ENCODE assay signal across 6 cellular contexts in the genomic region with DNA sequence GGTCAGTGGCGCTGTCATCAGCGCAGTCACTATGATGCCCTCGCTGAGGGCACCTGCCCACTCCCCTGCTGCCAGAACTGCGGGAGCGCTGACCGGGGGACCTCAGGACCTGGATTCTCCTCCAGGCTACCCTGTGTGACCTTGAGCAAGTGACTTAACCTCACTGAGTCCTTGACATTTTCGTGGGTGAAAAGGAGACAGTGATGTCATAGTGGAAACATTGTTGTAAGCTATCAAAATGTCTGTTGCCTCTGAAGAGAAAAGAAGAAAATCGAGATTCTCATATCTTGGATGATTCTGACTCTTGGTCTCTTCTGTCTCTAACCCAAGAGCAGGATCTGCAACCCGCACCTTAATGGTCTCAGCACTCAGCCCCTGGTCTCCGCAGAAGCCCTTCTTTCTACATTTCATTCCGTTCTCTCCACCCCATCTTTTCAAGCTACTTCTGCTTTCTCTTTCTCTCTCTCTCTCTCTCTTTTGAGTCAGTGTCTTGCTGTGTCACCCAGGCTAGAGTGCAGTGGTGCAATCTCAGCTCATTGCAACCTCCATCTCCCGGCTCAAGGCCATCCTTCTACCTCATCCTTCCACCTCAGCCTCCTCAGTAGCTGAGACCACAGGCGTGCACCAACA. TPM values are rescaled to one million over a fixed set of nuclear protein-coding genes. Genes with fewer than 3 reads are reported as not detected.
DNase-seq lines count a peak whose midpoint lies in the region; ATAC-seq and TF ChIP-seq lines count a peak whose summit lies in the region.

No MANE protein-coding gene starts in this region.

- peaks cover 3% of the 10 kb centered on the region for H3K27me3 Mint-ChIP-seq in T-helper 1 cell treated with Interleukin-12 subunit alpha and Interleukin-12 subunit beta and Interleukin-4 antibody, amounts not matched to agents 30 μg/mL and 1 μg/mL, for 36 hours (ENCODE audit: low read depth)

- peaks cover 35% of the 10 kb centered on the region for H3K36me3 Mint-ChIP-seq in T-helper 1 cell treated with Interleukin-12 subunit alpha and Interleukin-12 subunit beta and Interleukin-4 antibody, amounts not matched to agents 30 μg/mL and 1 μg/mL, for 36 hours (ENCODE audit: low read depth)

- H3K27me3 ChIP-seq in BE2C (peaks cover 48% of the 10 kb centered on the region), foreskin keratinocyte (peaks cover 6% of the 10 kb centered on the region)

- peak overlapping the region; percentile 83 for H3K4me3 Mint-ChIP-seq in T-helper 1 cell treated with Interleukin-12 subunit alpha and Interleukin-12 subunit beta and Interleukin-4 antibody, amounts not matched to agents 30 μg/mL and 1 μg/mL, for 36 hours

- H3K27ac ChIP-seq in HEK293 (ENCODE audit: extremely low read depth, low read depth, low read length) (no peak overlapping the region), foreskin keratinocyte (no peak overlapping the region)

- H3K9me3 ChIP-seq in BE2C (no peaks in the 10 kb centered on the region), HEK293 (ENCODE audit: control insufficient read depth, insufficient read depth, low read depth, low read length) (no peaks in the 10 kb centered on the region)

- H3K4me3 ChIP-seq in BE2C (ENCODE audit: low read depth, low read length) (peak overlapping the region; percentile 60), HEK293 (ENCODE audit: low read depth, low read length) (peak overlapping the region; percentile 55), fibroblast of villous mesenchyme (ENCODE audit: low read depth, low read length) (peak overlapping the region; percentile 57)

- CTCF ChIA-PET in HEK293 (lab: Yijun Ruan, JAX), result interaction anchor here (0.5 to 3.6 kb wide), 8 partner anchors 13 to 133 kb away, joined by 3 to 22 read pairs (median 4); no protein-coding TSS in a partner anchor

- peak overlapping the region; percentile 95 for H3K27ac Mint-ChIP-seq in T-helper 1 cell treated with Interleukin-12 subunit alpha and Interleukin-12 subunit beta and Interleukin-4 antibody, amounts not matched to agents 30 μg/mL and 1 μg/mL, for 36 hours

- H3K36me3 ChIP-seq in BE2C, result no peaks in the 10 kb centered on the region
- peaks cover 0 to 4% of the 10 kb centered on the region in 2 experiments; a peak in 1 of 3 replicates for H3K36me3 ChIP-seq in HEK293 (ENCODE audit: control insufficient read depth in 2 of 2, insufficient read depth in 1 of 2, low read length in 2 of 2)

- H3K4me1 Mint-ChIP-seq in T-helper 1 cell treated with Interleukin-12 subunit alpha and Interleukin-12 subunit beta and Interleukin-4 antibody, amounts not matched to agents 30 μg/mL and 1 μg/mL, for 36 hours (ENCODE audit: low read depth), result peaks cover 35% of the 10 kb centered on the region

- POLR2A ChIA-PET in HEK293 (lab: Yijun Ruan, JAX), result interaction anchor here (1.1 to 3.2 kb wide), 4 partner anchors 10 to 37 kb away, joined by 3 to 17 read pairs (median 4); partner anchors contain the start of genes GLB1L and STK16

- no peaks in the 10 kb centered on the region for H3K9me3 Mint-ChIP-seq in T-helper 1 cell treated with Interleukin-12 subunit alpha and Interleukin-12 subunit beta and Interleukin-4 antibody, amounts not matched to agents 30 μg/mL and 1 μg/mL, for 36 hours

- ATAC-seq in foreskin keratinocyte, result no peak

- H3K4me1 ChIP-seq in BE2C (peaks cover 6% of the 10 kb centered on the region), HEK293 (ENCODE audit: control insufficient read depth, insufficient read depth, low read length) (no peaks in the 10 kb centered on the region), foreskin keratinocyte (peaks cover 16% of the 10 kb centered on the region)

- no peak for TF ChIP-seq CTCF in BE2C (IDR thresholded peaks at IDR 0.05; ENCODE audit: low read depth, low read length)
- no peak for TF ChIP-seq CTCF in HEK293 (tag by site-specific recombination; IDR thresholded peaks at IDR 0.05)
- no peak for TF ChIP-seq CTCF in fibroblast of villous mesenchyme (IDR thresholded peaks at IDR 0.05; ENCODE audit: insufficient read depth, low read depth, low read length)
- TF ChIP-seq CTCF in foreskin keratinocyte (conservative IDR thresholded peaks at IDR 0.05), result no peak

- DNase-seq in BE2C, result no peak
- no peak for DNase-seq in fibroblast of villous mesenchyme (ENCODE audit: low read depth)
- DNase-seq in stimulated activated naive CD4-positive, alpha-beta T cell treated with Interleukin-2 at 50 U/mL for 16 hours (lab: John Stamatoyannopoulos, UW), result peak; percentile 26
- DNase-seq in foreskin keratinocyte, result no peak

TF ChIP-seq in HEK293, 187 proteins besides CTCF, POLR2A, EP300 and RAD21 (continues in another document):
- TF ChIP-seq PRDM10 (tag by site-specific recombination; IDR thresholded peaks at IDR 0.05) (peak; percentile 39; the same call in 1 of the 2 replicates), ZNF202 (tag by site-specific recombination; IDR thresholded peaks at IDR 0.05; ENCODE audit: borderline replicate concordance) (no peak), ATF2 (tag by site-specific recombination; IDR thresholded peaks at IDR 0.05; ENCODE audit: low read depth) (peak; percentile 40; the same call in 1 of the 2 replicates), ZBTB21 (tag by site-specific recombination; IDR thresholded peaks at IDR 0.05) (0 out of 2 replicates have a peak, but pooled peaks have one; percentile 29), HOXA7 (CRISPR knock-in tag; IDR thresholded peaks at IDR 0.05; ENCODE audit: borderline replicate concordance) (no peak), ZBTB17 (tag by site-specific recombination; IDR thresholded peaks at IDR 0.05) (peak; percentile 43; the same call in 1 of the 2 replicates)

RNA-seq across cellular contexts. Expression of gene TUBA4A, which starts 1.0 kb away (rescaled TPM):
- polyA plus RNA-seq in BE2C (2012; ENCODE audit: insufficient read depth, insufficient read length, low read depth), result 24.7 TPM
- 6.1 and 27.6 TPM in 2 replicates for total RNA-seq in fibroblast of villous mesenchyme
- 271 and 318 TPM in 2 replicates for total RNA-seq in foreskin keratinocyte
- polyA plus RNA-seq in foreskin keratinocyte, result 451 and 562 TPM in 2 replicates

RNA-seq across cellular contexts. Expression of gene TUBA4B, which starts 1.7 kb away (rescaled TPM):
- 0.37 TPM for polyA plus RNA-seq in BE2C (2012; ENCODE audit: insufficient read depth, insufficient read length, low read depth)
- total RNA-seq in fibroblast of villous mesenchyme (not detected in 2 replicates), foreskin keratinocyte (not detected in 2 replicates)
- 0.07 TPM in 1 of 2 replicates, not detected in the other for polyA plus RNA-seq in foreskin keratinocyte

RNA-seq across cellular contexts. Expression of gene STK16, which starts 9.4 kb away (rescaled TPM):
- polyA plus RNA-seq in BE2C (2012; ENCODE audit: insufficient read depth, insufficient read length, low read depth), result 130 TPM
- 22.9 and 23.2 TPM in 2 replicates for total RNA-seq in fibroblast of villous mesenchyme
- total RNA-seq in foreskin keratinocyte, result 35.1 and 36.5 TPM in 2 replicates
- 42.6 and 46.4 TPM in 2 replicates for polyA plus RNA-seq in foreskin keratinocyte

RNA-seq across cellular contexts. Expression of gene GLB1L, which starts 9.5 kb away (rescaled TPM):
- polyA plus RNA-seq in BE2C (2012; ENCODE audit: insufficient read depth, insufficient read length, low read depth), result 9.1 TPM
- total RNA-seq in fibroblast of villous mesenchyme (11.0 and 15.5 TPM in 2 replicates), foreskin keratinocyte (5.0 and 6.8 TPM in 2 replicates)
- polyA plus RNA-seq in foreskin keratinocyte, result 4.0 and 5.5 TPM in 2 replicates

RNA-seq across cellular contexts. Expression of gene DNAJB2, which starts 24.5 kb away (rescaled TPM):
- 106 TPM for polyA plus RNA-seq in BE2C (2012; ENCODE audit: insufficient read depth, insufficient read length, low read depth)
- total RNA-seq in fibroblast of villous mesenchyme, result 29.6 and 33.7 TPM in 2 replicates
- 27.9 and 39.2 TPM in 2 replicates for total RNA-seq in foreskin keratinocyte
- 32.3 and 48.7 TPM in 2 replicates for polyA plus RNA-seq in foreskin keratinocyte
